Comparison of ENCODE assay signal across 8 cellular contexts in the genomic region with DNA sequence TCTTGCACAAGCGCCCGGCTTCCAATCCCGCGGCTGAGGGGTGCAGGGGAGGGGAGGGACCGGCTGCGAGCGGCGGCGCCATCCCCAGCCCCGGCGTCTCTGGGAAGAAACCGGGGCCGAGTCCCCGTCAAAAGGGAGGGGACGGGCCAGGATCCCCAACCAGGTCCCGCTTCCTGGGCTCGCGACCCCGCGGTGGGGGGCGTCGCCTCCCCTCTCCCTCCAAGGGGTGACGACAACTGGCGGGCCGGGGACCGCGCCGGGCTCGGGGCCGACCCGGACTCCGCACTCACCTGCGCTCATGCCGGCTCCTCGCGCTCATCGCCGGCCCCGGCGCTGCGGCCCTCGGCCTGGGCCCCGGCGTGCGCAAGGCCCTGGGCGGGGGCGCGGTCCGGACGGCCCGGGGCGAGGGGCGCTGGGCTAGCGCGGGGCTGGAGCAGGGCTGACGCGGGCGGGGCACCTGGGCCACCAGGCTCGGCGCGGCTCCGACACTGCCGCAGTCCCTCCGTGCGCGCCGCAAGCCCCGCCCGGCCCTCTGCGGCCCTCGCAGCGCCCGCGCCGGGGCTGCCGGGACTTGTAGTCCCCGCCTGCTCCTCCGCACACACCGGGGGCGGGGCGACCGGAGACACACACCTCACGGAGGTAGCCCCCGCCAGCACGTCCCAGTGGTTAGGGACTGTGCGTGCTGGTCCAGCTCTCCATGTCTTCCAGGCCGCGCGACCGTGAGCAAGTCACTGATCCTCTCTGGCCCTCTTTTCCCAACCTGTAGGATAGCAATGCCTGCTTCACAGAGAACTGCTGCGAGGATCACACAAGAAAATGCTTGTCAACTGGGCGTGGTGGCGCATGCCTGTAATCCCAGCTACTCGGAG. TPM values are rescaled to one million over a fixed set of nuclear protein-coding genes. Genes with fewer than 3 reads are reported as not detected.
DNase-seq lines count a peak whose midpoint lies in the region; ATAC-seq and TF ChIP-seq lines count a peak whose summit lies in the region.

A gene with protein sequence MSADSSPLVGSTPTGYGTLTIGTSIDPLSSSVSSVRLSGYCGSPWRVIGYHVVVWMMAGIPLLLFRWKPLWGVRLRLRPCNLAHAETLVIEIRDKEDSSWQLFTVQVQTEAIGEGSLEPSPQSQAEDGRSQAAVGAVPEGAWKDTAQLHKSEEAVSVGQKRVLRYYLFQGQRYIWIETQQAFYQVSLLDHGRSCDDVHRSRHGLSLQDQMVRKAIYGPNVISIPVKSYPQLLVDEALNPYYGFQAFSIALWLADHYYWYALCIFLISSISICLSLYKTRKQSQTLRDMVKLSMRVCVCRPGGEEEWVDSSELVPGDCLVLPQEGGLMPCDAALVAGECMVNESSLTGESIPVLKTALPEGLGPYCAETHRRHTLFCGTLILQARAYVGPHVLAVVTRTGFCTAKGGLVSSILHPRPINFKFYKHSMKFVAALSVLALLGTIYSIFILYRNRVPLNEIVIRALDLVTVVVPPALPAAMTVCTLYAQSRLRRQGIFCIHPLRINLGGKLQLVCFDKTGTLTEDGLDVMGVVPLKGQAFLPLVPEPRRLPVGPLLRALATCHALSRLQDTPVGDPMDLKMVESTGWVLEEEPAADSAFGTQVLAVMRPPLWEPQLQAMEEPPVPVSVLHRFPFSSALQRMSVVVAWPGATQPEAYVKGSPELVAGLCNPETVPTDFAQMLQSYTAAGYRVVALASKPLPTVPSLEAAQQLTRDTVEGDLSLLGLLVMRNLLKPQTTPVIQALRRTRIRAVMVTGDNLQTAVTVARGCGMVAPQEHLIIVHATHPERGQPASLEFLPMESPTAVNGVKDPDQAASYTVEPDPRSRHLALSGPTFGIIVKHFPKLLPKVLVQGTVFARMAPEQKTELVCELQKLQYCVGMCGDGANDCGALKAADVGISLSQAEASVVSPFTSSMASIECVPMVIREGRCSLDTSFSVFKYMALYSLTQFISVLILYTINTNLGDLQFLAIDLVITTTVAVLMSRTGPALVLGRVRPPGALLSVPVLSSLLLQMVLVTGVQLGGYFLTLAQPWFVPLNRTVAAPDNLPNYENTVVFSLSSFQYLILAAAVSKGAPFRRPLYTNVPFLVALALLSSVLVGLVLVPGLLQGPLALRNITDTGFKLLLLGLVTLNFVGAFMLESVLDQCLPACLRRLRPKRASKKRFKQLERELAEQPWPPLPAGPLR (minus strand): TSS at position 490 of the 869 bp plus-strand sequence. CDS start 190 bp downstream, at position 300.

- no peak for TF ChIP-seq CTCF in kidney epithelial cell (IDR thresholded peaks at IDR 0.05; ENCODE audit: insufficient read depth, low read length, poor library complexity, severe bottlenecking)

- peak; percentile 14 for DNase-seq in A172 (ENCODE audit: low spot score)
- DNase-seq in NCI-H2227 (lab: John Stamatoyannopoulos, UW; ENCODE audit: unreplicated experiment) = peak; percentile 96
- peak; percentile 68 to 69 for DNase-seq in activated CD4-positive, alpha-beta T cell treated with anti-CD3 and anti-CD28 coated beads for 24 hours (ENCODE audit: low read depth in 2 of 2)
- peak; percentile 96 for DNase-seq in cerebellum (ENCODE audit: low spot score)
- no peak for DNase-seq in kidney epithelial cell (ENCODE audit: low read depth)
- DNase-seq in stimulated activated CD4-positive, alpha-beta T cell treated with anti-CD3 and anti-CD28 coated beads, Interleukin-15, amount 100 ng/mL, for 48 hours (ENCODE audit: low read depth in 2 of 2) = peak; percentile 57 to 82

- H3K27me3 ChIP-seq in kidney epithelial cell (ENCODE audit: control insufficient read depth, insufficient read depth, low read length) = no peaks in the 10 kb centered on the region

- peak within 1 kb of the TSS; percentile 76 for H3K4me3 ChIP-seq in kidney epithelial cell (ENCODE audit: low read depth, low read length)

- no peaks in the 10 kb centered on the region for H3K36me3 ChIP-seq in kidney epithelial cell (ENCODE audit: control insufficient read depth, insufficient read depth, low read length)

- peak; percentile 82 for ATAC-seq in GM18858 (IDR thresholded peaks at IDR 0.05; ENCODE audit: unreplicated experiment)
- peak; percentile 87 for ATAC-seq in HG03097 (IDR thresholded peaks at IDR 0.05; ENCODE audit: low FRiP score, unreplicated experiment)

RNA-seq across cellular contexts. Expression of the gene that starts here (rescaled TPM):
- 39.9 and 57.7 TPM in 2 replicates for total RNA-seq in A172 (2014; rRNA removed; shearing (Covaris generic))
- total RNA-seq in cerebellum = 66.2 TPM
- total RNA-seq in kidney epithelial cell = 74.1 and 107 TPM in 2 replicates
